9 cellular contexts compared by ENCODE assay signal in genomic region chr17:80455784-80456183, GRCh38. TPM values are rescaled to one million over a fixed set of nuclear protein-coding genes. Genes with fewer than 3 reads are reported as not detected.
DNase-seq lines count a peak whose midpoint lies in the region; ATAC-seq and TF ChIP-seq lines count a peak whose summit lies in the region.
"Had no signal": no experiment of that assay in that cellular context is flagged by ENCODE, and none has a peak within 500 bp of the region (broad histone marks: within the 10 kb centered on the region; RNA-seq: fewer than 3 reads in every experiment).

No MANE protein-coding gene starts in this region.

- H3K9ac ChIP-seq in endocrine pancreas (ENCODE audit: control insufficient read depth, insufficient read depth, low read length), result no peak overlapping the region

- no peak for DNase-seq in GM06990 (ENCODE audit: extremely low read depth, insufficient read length)
- peak; percentile 70 for DNase-seq in RKO (ENCODE audit: low spot score)
- no peak for DNase-seq in sigmoid colon
- no peak for DNase-seq in NCI-H1092 (lab: John Stamatoyannopoulos, UW)
- DNase-seq in OCI-M1 (lab: John Stamatoyannopoulos, UW), result no peak
- DNase-seq in NCI-H1436 (lab: John Stamatoyannopoulos, UW), result no peak
- DNase-seq: activated CD4-positive, alpha-beta T cell treated with anti-CD3 and anti-CD28 coated beads for 4 hours had no signal

- no peak for TF ChIP-seq POLR2A in sigmoid colon (IDR thresholded peaks at IDR 0.05)

- H3K9me3 ChIP-seq in endocrine pancreas (ENCODE audit: control insufficient read depth, low read length), result no peaks in the 10 kb centered on the region
- no peaks in the 10 kb centered on the region for H3K9me3 ChIP-seq in sigmoid colon

- WGBS in sigmoid colon, 2 donors, result 72 to 80% methylated on average over 4 of the region's 4 CpGs

- H3K4me1 ChIP-seq in endocrine pancreas (ENCODE audit: control insufficient read depth, insufficient read depth, low read length), result no peaks in the 10 kb centered on the region
- peaks cover 0 to 74% (median 53%) of the 10 kb centered on the region in 4 donors for H3K4me1 ChIP-seq in sigmoid colon

- no peak for TF ChIP-seq EP300 in sigmoid colon (IDR thresholded peaks at IDR 0.05)

- TF ChIP-seq CTCF in GM06990 (IDR thresholded peaks at IDR 0.05; ENCODE audit: insufficient read depth, low read length, poor library complexity, severe bottlenecking), result no peak
- no peak for TF ChIP-seq CTCF in sigmoid colon (IDR thresholded peaks at IDR 0.05)

- H3K27me3 ChIP-seq in GM06990 (replicated peaks; ENCODE audit: control insufficient read depth, insufficient read depth, low read length) (peaks cover 1% of the 10 kb centered on the region), endocrine pancreas (ENCODE audit: control insufficient read depth, insufficient read depth, low read length) (no peaks in the 10 kb centered on the region), sigmoid colon (no peaks in the 10 kb centered on the region)

- intact Hi-C loops in sigmoid colon (cut with DNase I), result loop anchor here (5.0 to 10.0 kb wide), 2 partner anchors 317 to 509 kb away; no protein-coding TSS in a partner anchor

- peak overlapping the region; percentile 86 for H3K4me3 ChIP-seq in GM06990 (replicated peaks; ENCODE audit: low read depth, low read length)
- peak overlapping the region; percentile 15 for H3K4me3 ChIP-seq in endocrine pancreas (ENCODE audit: control insufficient read depth, insufficient read depth, low read length)
- peak overlapping the region in 2 of 4 donors; percentile 78 to 82 for H3K4me3 ChIP-seq in sigmoid colon

- H3K36me3 ChIP-seq in GM06990 (ENCODE audit: control insufficient read depth, insufficient read depth, low read length), result no peaks in the 10 kb centered on the region
- no peaks in the 10 kb centered on the region for H3K36me3 ChIP-seq in endocrine pancreas (ENCODE audit: control insufficient read depth, insufficient read depth, low read length)
- no peaks in the 10 kb centered on the region for H3K36me3 ChIP-seq in sigmoid colon

- no peak for ATAC-seq in HG02610 (IDR thresholded peaks at IDR 0.05; ENCODE audit: unreplicated experiment)

- H3K27ac ChIP-seq in sigmoid colon, result peak overlapping the region; percentile 99

RNA-seq across cellular contexts. Expression of gene NPTX1, which starts 20.6 kb away (rescaled TPM):
- 10 to 100 TPM; 36.9 to 67.3 (median 46.0) TPM for total RNA-seq in sigmoid colon
- polyA plus RNA-seq in sigmoid colon, result 1 to 10 TPM in 1 of 3 donors, under 1 TPM in 2; 0.60 to 1.9 (median 0.69) TPM

RNA-seq across cellular contexts. Expression of gene ENDOV, which starts 40.8 kb away (rescaled TPM):
- 10 to 100 TPM in 3 of 4 donors, 1 to 10 TPM in 1; 9.5 to 23.5 (median 16.7) TPM for total RNA-seq in sigmoid colon
- polyA plus RNA-seq in sigmoid colon, result 10 to 100 TPM; 14.1 to 18.6 (median 17.4) TPM
